In genomic region chr10:117533507-117534281, GRCh38 we compare ENCODE assay signal across 13 cellular contexts. TPM values are rescaled to one million over a fixed set of nuclear protein-coding genes. Genes with fewer than 3 reads are reported as not detected.
DNase-seq lines count a peak whose midpoint lies in the region; ATAC-seq and TF ChIP-seq lines count a peak whose summit lies in the region.
"Had no signal": no experiment of that assay in that cellular context is flagged by ENCODE, and none has a peak within 500 bp of the region (broad histone marks: within the 10 kb centered on the region; RNA-seq: fewer than 3 reads in every experiment).

No MANE protein-coding gene starts in this region.

- H3K27me3 Mint-ChIP-seq in brain = peaks cover 94% of the 10 kb centered on the region

- peaks cover 28% of the 10 kb centered on the region for H3K4me1 Mint-ChIP-seq in brain

- no peak overlapping the region for H3K9ac ChIP-seq in neural cell (ENCODE audit: low read length)
- H3K9ac ChIP-seq: parathyroid adenoma had no signal

- H3K36me3 ChIP-seq in neural cell (ENCODE audit: insufficient read depth, low read length) = no peaks in the 10 kb centered on the region
- H3K36me3 ChIP-seq: brain microvascular endothelial cell had no signal

- H2AFZ ChIP-seq in neural cell (ENCODE audit: low read depth, low read length) = no peak overlapping the region
- H2AFZ ChIP-seq: parathyroid adenoma had no signal

- H3K27ac ChIP-seq in neural cell (ENCODE audit: low read length) = no peak overlapping the region
- H3K27ac ChIP-seq: brain microvascular endothelial cell, parathyroid adenoma had no signal

- H3F3A ChIP-seq in neural cell (ENCODE audit: insufficient read depth, low read length, poor library complexity, severe bottlenecking) = no peaks in the 10 kb centered on the region

- H3K79me2 ChIP-seq in neural cell (replicated peaks; ENCODE audit: insufficient read depth, low read length) = peaks cover 4% of the 10 kb centered on the region
- H3K79me2 ChIP-seq: parathyroid adenoma had no signal

- peak; percentile 72 for DNase-seq in AG08395 (ENCODE audit: low spot score)
- DNase-seq in GM10266 (ENCODE audit: extremely low spot score) = peak; percentile 45
- no peak for DNase-seq in middle frontal gyrus (ENCODE audit: extremely low spot score, low spot score)
- DNase-seq: activated CD4-positive, alpha-beta T cell treated with anti-CD3 and anti-CD28 coated beads, Interleukin-2, amount 50 U/mL, for 48 hours; activated effector memory CD4-positive, alpha-beta T cell treated with Interleukin-2 at 50 U/mL for 16 hours; brain microvascular endothelial cell; NCI-H2107; substantia nigra had no signal

- TF ChIP-seq RAD21 in neural cell (conservative IDR thresholded peaks at IDR 0.05) = no peak

- peaks cover 80% of the 10 kb centered on the region for H3K27me3 ChIP-seq in neural cell (ENCODE audit: insufficient read depth, low read depth, low read length)

- H3K9me3 ChIP-seq in neural cell (ENCODE audit: low read length) = no peaks in the 10 kb centered on the region

- TF ChIP-seq CTCF in GM10266 (IDR thresholded peaks at IDR 0.05; ENCODE audit: control insufficient read depth, insufficient read depth, low read depth, missing control alignments) (no peak), brain (conservative IDR thresholded peaks at IDR 0.05) (no peak), neural cell (IDR thresholded peaks at IDR 0.05; ENCODE audit: poor library complexity, severe bottlenecking) (no peak)

- no peak for TF ChIP-seq EP300 in neural cell (conservative IDR thresholded peaks at IDR 0.05; ENCODE audit: poor library complexity, severe bottlenecking)

- peak overlapping the region in 4 of 5 experiments; percentile 35 to 89 (median 80) for H3K27ac Mint-ChIP-seq in brain

- no peaks in the 10 kb centered on the region for H3K9me2 ChIP-seq in neural cell (ENCODE audit: insufficient read depth, low read length)

- peaks cover 0 to 3% (median 0%) of the 10 kb centered on the region in 5 experiments for H3K9me3 Mint-ChIP-seq in brain

- no peak overlapping the region for H3K4me3 ChIP-seq in neural cell (ENCODE audit: low read length)

- no peak for ATAC-seq in GM19452 (IDR thresholded peaks at IDR 0.05; ENCODE audit: unreplicated experiment)
- no peak for ATAC-seq in GM21515 (IDR thresholded peaks at IDR 0.05; ENCODE audit: unreplicated experiment)

- no peaks in the 10 kb centered on the region for H3K36me3 Mint-ChIP-seq in brain

- no peaks in the 10 kb centered on the region for H4K20me1 ChIP-seq in neural cell (ENCODE audit: insufficient read depth)

- H3K4me2 ChIP-seq in neural cell (ENCODE audit: low read length) = no peak overlapping the region

- H3K4me3 Mint-ChIP-seq in brain = peak overlapping the region; percentile 75 to 91 (median 76)

TF ChIP-seq in neural cell, 6 proteins besides CTCF, POLR2A, EP300 and RAD21:
- no peak for TF ChIP-seq SMC3 (conservative IDR thresholded peaks at IDR 0.05; ENCODE audit: poor library complexity)
- TF ChIP-seq MXI1 (conservative IDR thresholded peaks at IDR 0.05; ENCODE audit: poor library complexity, severe bottlenecking) = no peak
- no peak for TF ChIP-seq REST (IDR thresholded peaks at IDR 0.05; ENCODE audit: borderline replicate concordance)
- TF ChIP-seq POLR2AphosphoS5 (IDR thresholded peaks at IDR 0.05) = peak; percentile 8
- no peak for TF ChIP-seq TAF1 (IDR thresholded peaks at IDR 0.05; ENCODE audit: low read depth)
- TF ChIP-seq EZH2 (IDR thresholded peaks at IDR 0.05; ENCODE audit: borderline replicate concordance, insufficient read depth, low read length, poor library complexity, severe bottlenecking) = no peak

RNA-seq across cellular contexts. Expression of gene EMX2, which starts 8.9 kb away (rescaled TPM):
- polyA plus RNA-seq in brain (ENCODE audit: insufficient read depth, low read depth, low replicate concordance) = 11.4 TPM
- 0.12 and 1.1 TPM in 2 replicates for polyA plus RNA-seq in neural cell
- 0.24 and 0.81 TPM in 2 replicates for polyA minus RNA-seq in neural cell
